ENCODE assay signal across 9 cellular contexts in the genomic region with DNA sequence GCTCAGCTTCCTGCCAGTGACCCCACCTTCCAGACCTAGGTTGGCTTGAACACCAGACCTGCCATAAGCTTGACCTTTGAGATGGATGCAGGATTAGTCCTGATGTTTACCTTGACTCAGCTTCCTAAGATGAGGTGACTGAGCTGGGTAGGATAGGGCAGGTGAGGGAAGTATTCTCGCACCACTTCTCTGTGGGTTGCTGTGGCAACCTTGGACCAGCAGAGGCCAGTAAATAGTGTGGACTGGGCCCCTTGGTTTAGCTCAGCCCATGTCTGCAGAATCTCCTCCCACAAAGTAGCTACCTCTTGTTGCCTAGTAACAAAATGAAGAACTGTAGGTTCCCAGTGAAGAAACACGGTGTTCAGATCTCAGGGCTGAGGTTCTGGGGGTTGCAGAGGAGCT. TPM values are rescaled to one million over a fixed set of nuclear protein-coding genes. Genes with fewer than 3 reads are reported as not detected.
DNase-seq lines count a peak whose midpoint lies in the region; ATAC-seq, FAIRE-seq and TF ChIP-seq lines count a peak whose summit lies in the region.
"Had no signal": no experiment of that assay in that cellular context is flagged by ENCODE, and none has a peak within 500 bp of the region (broad histone marks: within the 10 kb centered on the region; RNA-seq: fewer than 3 reads in every experiment).

No MANE protein-coding gene starts in this region.

- TF ChIP-seq POLR2A in K562 (conservative IDR thresholded peaks at IDR 0.05) (no peak), thyroid gland (IDR thresholded peaks at IDR 0.05) (no peak)

- WGBS in K562 (ENCODE audit: insufficient coverage, low coverage, missing lambda C conversion rate) = 48% methylated on average over 2 of the region's 2 CpGs
- 61 to 64% methylated on average over 2 of the region's 2 CpGs for WGBS in thyroid gland, 2 donors

- DNase-seq in M059J (ENCODE audit: low read depth) = peak; percentile 44
- peak; percentile 54 to 69 (median 61) for DNase-seq in K562 (ENCODE audit: extremely low read depth in 1 of 4, low spot score in 3 of 4)
- peak; percentile 32 for DNase-seq in mucosa of gallbladder (ENCODE audit: low spot score)
- no peak for DNase-seq in thyroid gland

- no peak overlapping the region for H3K4me2 ChIP-seq in K562 (ENCODE audit: insufficient read depth, low read length)

- no peaks in the 10 kb centered on the region for H3K9me3 ChIP-seq in K562 (replicated peaks; ENCODE audit: control insufficient read depth, insufficient read depth, low read depth, low read length)
- H3K9me3 ChIP-seq in thyroid gland = no peaks in the 10 kb centered on the region

- POLR2A ChIA-PET in K562 (lab: Yijun Ruan, JAX) = interaction anchor here (0.6 to 5.6 kb wide), 8 partner anchors 8 to 38 kb away, joined by 3 to 33 read pairs (median 4); a partner anchor contains a TSS

- in situ Hi-C loops in K562 (cut with MboI) = no loop called here

- no peak; a peak in 1 of 4 replicates for TF ChIP-seq RAD21 in K562 (CRISPR knock-in tag; conservative IDR thresholded peaks at IDR 0.05 in 1 of 2, IDR thresholded peaks at IDR 0.05 in 1 of 2)

- CTCF ChIA-PET in K562 (lab: Yijun Ruan, JAX; ENCODE audit: low intra/inter-chr PET ratio) = interaction anchor here (0.5 to 1.4 kb wide), 2 partner anchors 252 to 542 kb away, joined by 3 to 8 read pairs; no protein-coding TSS in a partner anchor

- no peak overlapping the region for H2AFZ ChIP-seq in K562 (ENCODE audit: low read depth, low read length)

- H3K36me3 ChIP-seq in K562 (ENCODE audit: control insufficient read depth, insufficient read depth, low read length) = peaks cover 47% of the 10 kb centered on the region
- peaks cover 0 to 11% of the 10 kb centered on the region in 2 donors for H3K36me3 ChIP-seq in thyroid gland

- intact Hi-C loops in K562 (cut with micrococcal nuclease) (no loop called here), thyroid gland (cut with DNase I) (no loop called here)

- H3K9ac ChIP-seq in K562 (ENCODE audit: insufficient read depth in 1 of 2, low read depth in 2 of 2, low read length in 2 of 2) = no peak overlapping the region

- TF ChIP-seq EP300 in K562 (IDR thresholded peaks at IDR 0.05; ENCODE audit: low read length) = no peak

- H3K9me1 ChIP-seq in K562 (ENCODE audit: control insufficient read depth, insufficient read depth, low read length) = no peaks in the 10 kb centered on the region

- H3K4me3 ChIP-seq in K562 (no peak overlapping the region), thyroid gland (replicated peaks in 1 of 3) (no peak overlapping the region)

- FAIRE-seq in G401.6 (lab: Jason Lieb, UNC) (peak; percentile 6), K562 (lab: Jason Lieb, UNC) (no peak)
- FAIRE-seq: TTC549 had no signal

- no TSS peak for BruUV-seq in K562 (replicated peaks; lab: Mats Ljungman, UMichigan)

- ATAC-seq in K562 = peak; percentile 47
- ATAC-seq in HG02763 (IDR thresholded peaks at IDR 0.05; ENCODE audit: unreplicated experiment) = no peak
- ATAC-seq in activated CD4-positive, CD25-positive, alpha-beta regulatory T cell treated with anti-CD3 and anti-CD28 coated beads, Interleukin-2, amount 50 U/mL, for 24 hours = no peak
- ATAC-seq in HG03135 (IDR thresholded peaks at IDR 0.05; ENCODE audit: unreplicated experiment) = no peak

- H3K79me2 ChIP-seq in K562 (ENCODE audit: control insufficient read depth, insufficient read depth, low read length) = peaks cover 19% of the 10 kb centered on the region

- H3K4me1 ChIP-seq in K562 (replicated peaks in 1 of 2; ENCODE audit: control insufficient read depth in 2 of 2, insufficient read depth in 2 of 2, low read length in 2 of 2) = peaks cover 27% of the 10 kb centered on the region in 2 experiments
- H3K4me1 ChIP-seq in thyroid gland = peaks cover 3 to 37% of the 10 kb centered on the region in 2 donors

- no peak overlapping the region; the same call in 2 of the 3 replicates for H3K27ac ChIP-seq in K562 (ENCODE audit: extremely low read depth, low read depth, low read length)
- no peak overlapping the region for H3K27ac ChIP-seq in thyroid gland

- no peaks in the 10 kb centered on the region for H3K27me3 ChIP-seq in K562 (ENCODE audit: control insufficient read depth in 2 of 2, insufficient read depth in 2 of 2, low read length in 2 of 2)
- H3K27me3 ChIP-seq in thyroid gland = no peaks in the 10 kb centered on the region

- TF ChIP-seq CTCF in K562 (IDR thresholded peaks at IDR 0.05 in 2 of 3, conservative IDR thresholded peaks at IDR 0.05 in 1 of 3; ENCODE audit: insufficient read depth in 2 of 3, low read depth in 1 of 3, low read length in 3 of 3) (peak; percentile 42 to 56 (median 46); a peak in 5 of 6 replicates), thyroid gland (IDR thresholded peaks at IDR 0.05) (no peak)

- 0 out of 2 replicates have a peak, but pooled peaks cover 6% of the 10 kb centered on the region for H4K20me1 ChIP-seq in K562 (replicated peaks; ENCODE audit: control insufficient read depth, insufficient read depth, low read length)

TF ChIP-seq in K562, 482 proteins besides CTCF, POLR2A, EP300 and RAD21:
- TF ChIP-seq, protein P1, sequence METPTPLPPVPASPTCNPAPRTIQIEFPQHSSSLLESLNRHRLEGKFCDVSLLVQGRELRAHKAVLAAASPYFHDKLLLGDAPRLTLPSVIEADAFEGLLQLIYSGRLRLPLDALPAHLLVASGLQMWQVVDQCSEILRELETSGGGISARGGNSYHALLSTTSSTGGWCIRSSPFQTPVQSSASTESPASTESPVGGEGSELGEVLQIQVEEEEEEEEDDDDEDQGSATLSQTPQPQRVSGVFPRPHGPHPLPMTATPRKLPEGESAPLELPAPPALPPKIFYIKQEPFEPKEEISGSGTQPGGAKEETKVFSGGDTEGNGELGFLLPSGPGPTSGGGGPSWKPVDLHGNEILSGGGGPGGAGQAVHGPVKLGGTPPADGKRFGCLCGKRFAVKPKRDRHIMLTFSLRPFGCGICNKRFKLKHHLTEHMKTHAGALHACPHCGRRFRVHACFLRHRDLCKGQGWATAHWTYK (CRISPR knock-in tag; IDR thresholded peaks at IDR 0.05) = no peak
- TF ChIP-seq RFX1 (IDR thresholded peaks at IDR 0.05) (peak; percentile 86), SPI1 (IDR thresholded peaks at IDR 0.05; ENCODE audit: borderline replicate concordance, low read depth, low read length) (0 out of 2 replicates have a peak, but pooled peaks have one; percentile 14), ZNF764 (CRISPR knock-in tag; IDR thresholded peaks at IDR 0.05; ENCODE audit: low read depth) (peak; percentile 95)
- TF ChIP-seq, protein P2, sequence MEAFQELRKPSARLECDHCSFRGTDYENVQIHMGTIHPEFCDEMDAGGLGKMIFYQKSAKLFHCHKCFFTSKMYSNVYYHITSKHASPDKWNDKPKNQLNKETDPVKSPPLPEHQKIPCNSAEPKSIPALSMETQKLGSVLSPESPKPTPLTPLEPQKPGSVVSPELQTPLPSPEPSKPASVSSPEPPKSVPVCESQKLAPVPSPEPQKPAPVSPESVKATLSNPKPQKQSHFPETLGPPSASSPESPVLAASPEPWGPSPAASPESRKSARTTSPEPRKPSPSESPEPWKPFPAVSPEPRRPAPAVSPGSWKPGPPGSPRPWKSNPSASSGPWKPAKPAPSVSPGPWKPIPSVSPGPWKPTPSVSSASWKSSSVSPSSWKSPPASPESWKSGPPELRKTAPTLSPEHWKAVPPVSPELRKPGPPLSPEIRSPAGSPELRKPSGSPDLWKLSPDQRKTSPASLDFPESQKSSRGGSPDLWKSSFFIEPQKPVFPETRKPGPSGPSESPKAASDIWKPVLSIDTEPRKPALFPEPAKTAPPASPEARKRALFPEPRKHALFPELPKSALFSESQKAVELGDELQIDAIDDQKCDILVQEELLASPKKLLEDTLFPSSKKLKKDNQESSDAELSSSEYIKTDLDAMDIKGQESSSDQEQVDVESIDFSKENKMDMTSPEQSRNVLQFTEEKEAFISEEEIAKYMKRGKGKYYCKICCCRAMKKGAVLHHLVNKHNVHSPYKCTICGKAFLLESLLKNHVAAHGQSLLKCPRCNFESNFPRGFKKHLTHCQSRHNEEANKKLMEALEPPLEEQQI (IDR thresholded peaks at IDR 0.05) = no peak

RNA-seq across cellular contexts. Expression of a gene that starts 8.4 kb away (rescaled TPM):
- total RNA-seq in M059J (2014; rRNA removed; shearing (Covaris generic)) = 24.8 and 34.2 TPM in 2 replicates
- 64.2 and 141 TPM in 2 replicates for total RNA-seq in K562 (2011; cell fraction: chromatin; rRNA removed; ENCODE audit: low replicate concordance)
- 77.4 and 79.9 TPM in 2 replicates for total RNA-seq in K562 (2011; cell fraction: nucleolus; rRNA removed)
- total RNA-seq in K562 (2011; cell fraction: nucleoplasm; rRNA removed) = 68.8 and 76.8 TPM in 2 replicates
- total RNA-seq in K562 (2014; rRNA removed) (54.8 and 67.3 TPM in 2 replicates), K562 (2014; rRNA removed; fragmentation: Illumina TruSeq; extraction: Trizol) (25.7 and 30.1 TPM in 2 replicates), K562 (2015; rRNA removed; fragmentation: Illumina TruSeq; extraction: Trizol) (40.5 and 44.4 TPM in 2 replicates), K562 (2021) (61.0 and 62.4 TPM in 2 replicates), mucosa of gallbladder (49.2 TPM), thyroid gland (10 to 100 TPM; 55.8 to 98.6 (median 76.3) TPM)
- polyA plus RNA-seq in K562 (2011; rRNA removed) (33.0 and 33.1 TPM in 2 replicates), K562 (2014; fragmentation: Illumina TruSeq; extraction: Trizol) (46.3 and 49.0 TPM in 2 replicates), K562 (2014; fragmentation: Nextera tagmentation; extraction: Ambion mirVana) (1 to 10 TPM; 2.4 to 2.9 TPM), K562 (2014; rRNA removed) (35.5 and 36.9 TPM in 2 replicates)
- 33.1 and 54.6 TPM in 2 replicates for polyA plus RNA-seq in K562 (2011; cell fraction: cytosol; rRNA removed)
- polyA plus RNA-seq in K562 (2011; cell fraction: nucleus; rRNA removed) = 41.1 and 53.3 TPM in 2 replicates
- 49.6 and 51.4 TPM in 2 replicates for polyA plus RNA-seq in K562 (2012)
- polyA minus RNA-seq in K562 (2011; rRNA and poly(A)+ RNA removed) = 30.0 and 44.2 TPM in 2 replicates
- 40.6 and 44.9 TPM in 2 replicates for polyA minus RNA-seq in K562 (2011; cell fraction: cytosol; rRNA and poly(A)+ RNA removed)
- polyA minus RNA-seq in K562 (2011; cell fraction: nucleus; rRNA and poly(A)+ RNA removed) = 22.8 and 34.9 TPM in 2 replicates

Comparison
In these comparisons a context has a peak if more than half of its experiments do, and no peak if none do; other contexts are left out.
1. DNase-seq: peak in M059J (single experiment), K562 (4 of 4) and mucosa of gallbladder (single experiment); none in thyroid gland (0 of 2).
2. CTCF ChIP-seq: peak in K562 (3 of 3); none in thyroid gland (0 of 6).